ENCODE assay signal across 1 cellular context in the genomic region with DNA sequence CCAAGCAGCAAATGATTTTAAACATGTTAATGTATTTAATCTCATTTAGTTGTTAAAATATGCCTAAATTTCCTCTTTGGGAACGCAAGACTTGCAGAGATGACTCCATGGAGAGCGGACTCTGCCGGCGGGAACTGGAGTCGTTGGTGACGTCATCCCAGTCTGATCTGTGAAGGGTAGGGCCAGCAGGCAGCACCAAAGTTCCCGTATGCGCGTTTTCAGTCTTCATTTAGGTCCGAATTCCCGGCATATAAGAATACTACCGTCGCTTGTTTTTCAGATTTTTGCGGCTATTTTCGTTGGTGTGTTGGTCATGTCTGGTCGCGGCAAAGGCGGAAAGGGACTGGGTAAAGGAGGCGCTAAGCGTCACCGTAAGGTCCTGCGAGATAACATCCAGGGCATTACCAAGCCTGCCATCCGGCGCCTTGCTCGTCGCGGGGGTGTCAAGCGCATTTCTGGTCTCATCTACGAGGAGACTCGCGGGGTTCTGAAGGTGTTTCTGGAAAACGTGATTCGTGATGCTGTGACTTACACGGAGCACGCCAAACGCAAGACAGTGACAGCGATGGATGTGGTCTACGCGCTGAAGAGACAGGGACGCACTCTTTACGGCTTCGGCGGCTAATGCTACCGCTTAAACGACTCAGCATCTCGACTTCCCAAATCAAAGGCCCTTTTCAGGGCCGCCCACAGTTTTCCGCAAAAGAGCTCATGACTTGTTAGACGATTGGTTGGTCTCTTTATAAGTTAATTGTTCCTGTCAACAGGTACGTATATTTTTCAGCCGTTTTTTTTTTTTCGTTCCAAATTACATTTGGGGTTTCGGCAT.
A peak's percentile ranks its signal among the peaks of the same experiment; 100 is the strongest.
TF ChIP-seq lines count a peak whose summit lies in the region.

No MANE protein-coding gene starts in this region.

TF ChIP-seq in GM12878, 131 proteins besides CTCF, POLR2A, EP300 and RAD21 (continued from another document and continues in another):
- TF ChIP-seq SREBF1 (IDR thresholded peaks at IDR 0.05; ENCODE audit: low read length) (no peak), EED (IDR thresholded peaks at IDR 0.05; ENCODE audit: low read depth) (peak; percentile 31; the same call in 1 of the 2 replicates), MEF2A (IDR thresholded peaks at IDR 0.05; ENCODE audit: insufficient read depth, low read depth, low read length) (peak; percentile 65), BACH1 (IDR thresholded peaks at IDR 0.05; ENCODE audit: borderline replicate concordance) (peak; percentile 62; the same call in 1 of the 2 replicates), ATF7 (IDR thresholded peaks at IDR 0.05; ENCODE audit: low read depth) (peak; percentile 100), POLR2AphosphoS5 (IDR thresholded peaks at IDR 0.05; ENCODE audit: low read length) (peak; percentile 99), ZNF622 (IDR thresholded peaks at IDR 0.05) (peak; percentile 66), CBFB (IDR thresholded peaks at IDR 0.05; ENCODE audit: low read depth) (peak; percentile 95), NFYA (IDR thresholded peaks at IDR 0.05; ENCODE audit: borderline replicate concordance, low read depth, low read length) (no peak), IRF4 (IDR thresholded peaks at IDR 0.05; ENCODE audit: low read depth, low read length) (no peak), NFIC (IDR thresholded peaks at IDR 0.05; ENCODE audit: low read depth, low read length) (peak; percentile 91), RB1 (IDR thresholded peaks at IDR 0.05; ENCODE audit: borderline replicate concordance) (no peak; the same call in 1 of the 2 replicates), YBX1 (IDR thresholded peaks at IDR 0.05) (no peak), MTA2 (IDR thresholded peaks at IDR 0.05; ENCODE audit: low read depth) (peak; percentile 26), NR2C2 (IDR thresholded peaks at IDR 0.05; ENCODE audit: borderline replicate concordance, control insufficient read depth, insufficient read length, low read depth) (no peak), RBBP5 (conservative IDR thresholded peaks at IDR 0.05) (no peak), SMC3 (IDR thresholded peaks at IDR 0.05; ENCODE audit: borderline replicate concordance, low read length) (peak; percentile 25; the same call in 1 of the 2 replicates), RELA (IDR thresholded peaks at IDR 0.05; ENCODE audit: borderline replicate concordance, partially characterized antibody) (peak; percentile 95), FOS (IDR thresholded peaks at IDR 0.05; ENCODE audit: borderline replicate concordance, extremely low read depth, insufficient read length) (no peak), ZSCAN29 (IDR thresholded peaks at IDR 0.05) (0 out of 2 replicates have a peak, but pooled peaks have one; percentile 62), HDAC2 (IDR thresholded peaks at IDR 0.05) (no peak), CREB1 (IDR thresholded peaks at IDR 0.05; ENCODE audit: low read depth) (peak; percentile 91), POU2F2 (IDR thresholded peaks at IDR 0.05; ENCODE audit: borderline replicate concordance, low read depth, low read length) (peak; percentile 98), PAX8 (IDR thresholded peaks at IDR 0.05) (no peak), FOXK2 (IDR thresholded peaks at IDR 0.05) (peak; percentile 86), LARP7 (IDR thresholded peaks at IDR 0.05) (peak; percentile 61; the same call in 1 of the 2 replicates), BCL11A (IDR thresholded peaks at IDR 0.05; ENCODE audit: low read depth, low read length) (no peak), SUZ12 (IDR thresholded peaks at IDR 0.05; ENCODE audit: unreplicated experiment) (no peak), SIN3A (IDR thresholded peaks at IDR 0.05; ENCODE audit: low read depth, low read length) (peak; percentile 77; the same call in 1 of the 2 replicates), ZNF207 (IDR thresholded peaks at IDR 0.05; ENCODE audit: borderline replicate concordance) (peak; percentile 29)
- TF ChIP-seq, protein P1, sequence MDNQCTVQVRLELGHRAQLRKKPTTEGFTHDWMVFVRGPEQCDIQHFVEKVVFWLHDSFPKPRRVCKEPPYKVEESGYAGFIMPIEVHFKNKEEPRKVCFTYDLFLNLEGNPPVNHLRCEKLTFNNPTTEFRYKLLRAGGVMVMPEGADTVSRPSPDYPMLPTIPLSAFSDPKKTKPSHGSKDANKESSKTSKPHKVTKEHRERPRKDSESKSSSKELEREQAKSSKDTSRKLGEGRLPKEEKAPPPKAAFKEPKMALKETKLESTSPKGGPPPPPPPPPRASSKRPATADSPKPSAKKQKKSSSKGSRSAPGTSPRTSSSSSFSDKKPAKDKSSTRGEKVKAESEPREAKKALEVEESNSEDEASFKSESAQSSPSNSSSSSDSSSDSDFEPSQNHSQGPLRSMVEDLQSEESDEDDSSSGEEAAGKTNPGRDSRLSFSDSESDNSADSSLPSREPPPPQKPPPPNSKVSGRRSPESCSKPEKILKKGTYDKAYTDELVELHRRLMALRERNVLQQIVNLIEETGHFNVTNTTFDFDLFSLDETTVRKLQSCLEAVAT (IDR thresholded peaks at IDR 0.05) = peak; percentile 98
- TF ChIP-seq, protein P2, sequence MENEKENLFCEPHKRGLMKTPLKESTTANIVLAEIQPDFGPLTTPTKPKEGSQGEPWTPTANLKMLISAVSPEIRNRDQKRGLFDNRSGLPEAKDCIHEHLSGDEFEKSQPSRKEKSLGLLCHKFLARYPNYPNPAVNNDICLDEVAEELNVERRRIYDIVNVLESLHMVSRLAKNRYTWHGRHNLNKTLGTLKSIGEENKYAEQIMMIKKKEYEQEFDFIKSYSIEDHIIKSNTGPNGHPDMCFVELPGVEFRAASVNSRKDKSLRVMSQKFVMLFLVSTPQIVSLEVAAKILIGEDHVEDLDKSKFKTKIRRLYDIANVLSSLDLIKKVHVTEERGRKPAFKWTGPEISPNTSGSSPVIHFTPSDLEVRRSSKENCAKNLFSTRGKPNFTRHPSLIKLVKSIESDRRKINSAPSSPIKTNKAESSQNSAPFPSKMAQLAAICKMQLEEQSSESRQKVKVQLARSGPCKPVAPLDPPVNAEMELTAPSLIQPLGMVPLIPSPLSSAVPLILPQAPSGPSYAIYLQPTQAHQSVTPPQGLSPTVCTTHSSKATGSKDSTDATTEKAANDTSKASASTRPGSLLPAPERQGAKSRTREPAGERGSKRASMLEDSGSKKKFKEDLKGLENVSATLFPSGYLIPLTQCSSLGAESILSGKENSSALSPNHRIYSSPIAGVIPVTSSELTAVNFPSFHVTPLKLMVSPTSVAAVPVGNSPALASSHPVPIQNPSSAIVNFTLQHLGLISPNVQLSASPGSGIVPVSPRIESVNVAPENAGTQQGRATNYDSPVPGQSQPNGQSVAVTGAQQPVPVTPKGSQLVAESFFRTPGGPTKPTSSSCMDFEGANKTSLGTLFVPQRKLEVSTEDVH (IDR thresholded peaks at IDR 0.05; ENCODE audit: low read depth, partially characterized antibody) = peak; percentile 77
- TF ChIP-seq, protein P3, sequence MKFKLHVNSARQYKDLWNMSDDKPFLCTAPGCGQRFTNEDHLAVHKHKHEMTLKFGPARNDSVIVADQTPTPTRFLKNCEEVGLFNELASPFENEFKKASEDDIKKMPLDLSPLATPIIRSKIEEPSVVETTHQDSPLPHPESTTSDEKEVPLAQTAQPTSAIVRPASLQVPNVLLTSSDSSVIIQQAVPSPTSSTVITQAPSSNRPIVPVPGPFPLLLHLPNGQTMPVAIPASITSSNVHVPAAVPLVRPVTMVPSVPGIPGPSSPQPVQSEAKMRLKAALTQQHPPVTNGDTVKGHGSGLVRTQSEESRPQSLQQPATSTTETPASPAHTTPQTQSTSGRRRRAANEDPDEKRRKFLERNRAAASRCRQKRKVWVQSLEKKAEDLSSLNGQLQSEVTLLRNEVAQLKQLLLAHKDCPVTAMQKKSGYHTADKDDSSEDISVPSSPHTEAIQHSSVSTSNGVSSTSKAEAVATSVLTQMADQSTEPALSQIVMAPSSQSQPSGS (IDR thresholded peaks at IDR 0.05; ENCODE audit: low read length) = peak; percentile 98
- TF ChIP-seq, protein P4, sequence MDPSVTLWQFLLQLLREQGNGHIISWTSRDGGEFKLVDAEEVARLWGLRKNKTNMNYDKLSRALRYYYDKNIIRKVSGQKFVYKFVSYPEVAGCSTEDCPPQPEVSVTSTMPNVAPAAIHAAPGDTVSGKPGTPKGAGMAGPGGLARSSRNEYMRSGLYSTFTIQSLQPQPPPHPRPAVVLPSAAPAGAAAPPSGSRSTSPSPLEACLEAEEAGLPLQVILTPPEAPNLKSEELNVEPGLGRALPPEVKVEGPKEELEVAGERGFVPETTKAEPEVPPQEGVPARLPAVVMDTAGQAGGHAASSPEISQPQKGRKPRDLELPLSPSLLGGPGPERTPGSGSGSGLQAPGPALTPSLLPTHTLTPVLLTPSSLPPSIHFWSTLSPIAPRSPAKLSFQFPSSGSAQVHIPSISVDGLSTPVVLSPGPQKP (IDR thresholded peaks at IDR 0.05; ENCODE audit: low read depth, low read length) = peak; percentile 15; the same call in 1 of the 2 replicates
- TF ChIP-seq, protein P5, sequence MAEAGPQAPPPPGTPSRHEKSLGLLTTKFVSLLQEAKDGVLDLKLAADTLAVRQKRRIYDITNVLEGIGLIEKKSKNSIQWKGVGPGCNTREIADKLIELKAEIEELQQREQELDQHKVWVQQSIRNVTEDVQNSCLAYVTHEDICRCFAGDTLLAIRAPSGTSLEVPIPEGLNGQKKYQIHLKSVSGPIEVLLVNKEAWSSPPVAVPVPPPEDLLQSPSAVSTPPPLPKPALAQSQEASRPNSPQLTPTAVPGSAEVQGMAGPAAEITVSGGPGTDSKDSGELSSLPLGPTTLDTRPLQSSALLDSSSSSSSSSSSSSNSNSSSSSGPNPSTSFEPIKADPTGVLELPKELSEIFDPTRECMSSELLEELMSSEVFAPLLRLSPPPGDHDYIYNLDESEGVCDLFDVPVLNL (IDR thresholded peaks at IDR 0.05; ENCODE audit: low read depth, low read length) = peak; percentile 71
- TF ChIP-seq, protein P6, sequence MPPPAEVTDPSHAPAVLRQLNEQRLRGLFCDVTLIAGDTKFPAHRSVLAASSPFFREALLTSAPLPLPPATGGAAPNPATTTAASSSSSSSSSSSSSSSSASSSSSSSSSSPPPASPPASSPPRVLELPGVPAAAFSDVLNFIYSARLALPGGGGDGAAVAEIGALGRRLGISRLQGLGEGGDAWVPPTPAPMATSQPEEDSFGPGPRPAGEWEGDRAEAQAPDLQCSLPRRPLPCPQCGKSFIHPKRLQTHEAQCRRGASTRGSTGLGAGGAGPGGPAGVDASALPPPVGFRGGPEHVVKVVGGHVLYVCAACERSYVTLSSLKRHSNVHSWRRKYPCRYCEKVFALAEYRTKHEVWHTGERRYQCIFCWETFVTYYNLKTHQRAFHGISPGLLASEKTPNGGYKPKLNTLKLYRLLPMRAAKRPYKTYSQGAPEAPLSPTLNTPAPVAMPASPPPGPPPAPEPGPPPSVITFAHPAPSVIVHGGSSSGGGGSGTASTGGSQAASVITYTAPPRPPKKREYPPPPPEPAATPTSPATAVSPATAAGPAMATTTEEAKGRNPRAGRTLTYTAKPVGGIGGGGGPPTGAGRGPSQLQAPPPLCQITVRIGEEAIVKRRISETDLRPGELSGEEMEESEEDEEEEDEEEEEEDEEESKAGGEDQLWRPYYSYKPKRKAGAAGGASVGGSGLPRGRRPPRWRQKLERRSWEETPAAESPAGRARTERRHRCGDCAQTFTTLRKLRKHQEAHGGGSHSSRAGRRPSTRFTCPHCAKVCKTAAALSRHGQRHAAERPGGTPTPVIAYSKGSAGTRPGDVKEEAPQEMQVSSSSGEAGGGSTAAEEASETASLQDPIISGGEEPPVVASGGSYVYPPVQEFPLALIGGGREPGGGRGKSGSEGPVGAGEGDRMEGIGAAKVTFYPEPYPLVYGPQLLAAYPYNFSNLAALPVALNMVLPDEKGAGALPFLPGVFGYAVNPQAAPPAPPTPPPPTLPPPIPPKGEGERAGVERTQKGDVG (CRISPR knock-in tag; IDR thresholded peaks at IDR 0.05) = 0 out of 2 replicates have a peak, but pooled peaks have one; percentile 64
- TF ChIP-seq, protein P7, sequence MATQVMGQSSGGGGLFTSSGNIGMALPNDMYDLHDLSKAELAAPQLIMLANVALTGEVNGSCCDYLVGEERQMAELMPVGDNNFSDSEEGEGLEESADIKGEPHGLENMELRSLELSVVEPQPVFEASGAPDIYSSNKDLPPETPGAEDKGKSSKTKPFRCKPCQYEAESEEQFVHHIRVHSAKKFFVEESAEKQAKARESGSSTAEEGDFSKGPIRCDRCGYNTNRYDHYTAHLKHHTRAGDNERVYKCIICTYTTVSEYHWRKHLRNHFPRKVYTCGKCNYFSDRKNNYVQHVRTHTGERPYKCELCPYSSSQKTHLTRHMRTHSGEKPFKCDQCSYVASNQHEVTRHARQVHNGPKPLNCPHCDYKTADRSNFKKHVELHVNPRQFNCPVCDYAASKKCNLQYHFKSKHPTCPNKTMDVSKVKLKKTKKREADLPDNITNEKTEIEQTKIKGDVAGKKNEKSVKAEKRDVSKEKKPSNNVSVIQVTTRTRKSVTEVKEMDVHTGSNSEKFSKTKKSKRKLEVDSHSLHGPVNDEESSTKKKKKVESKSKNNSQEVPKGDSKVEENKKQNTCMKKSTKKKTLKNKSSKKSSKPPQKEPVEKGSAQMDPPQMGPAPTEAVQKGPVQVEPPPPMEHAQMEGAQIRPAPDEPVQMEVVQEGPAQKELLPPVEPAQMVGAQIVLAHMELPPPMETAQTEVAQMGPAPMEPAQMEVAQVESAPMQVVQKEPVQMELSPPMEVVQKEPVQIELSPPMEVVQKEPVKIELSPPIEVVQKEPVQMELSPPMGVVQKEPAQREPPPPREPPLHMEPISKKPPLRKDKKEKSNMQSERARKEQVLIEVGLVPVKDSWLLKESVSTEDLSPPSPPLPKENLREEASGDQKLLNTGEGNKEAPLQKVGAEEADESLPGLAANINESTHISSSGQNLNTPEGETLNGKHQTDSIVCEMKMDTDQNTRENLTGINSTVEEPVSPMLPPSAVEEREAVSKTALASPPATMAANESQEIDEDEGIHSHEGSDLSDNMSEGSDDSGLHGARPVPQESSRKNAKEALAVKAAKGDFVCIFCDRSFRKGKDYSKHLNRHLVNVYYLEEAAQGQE (IDR thresholded peaks at IDR 0.05; ENCODE audit: low read depth, low read length) = peak; percentile 41; the same call in 1 of the 2 replicates
